ENCODE assay signal across 24 cellular contexts in the genomic region with DNA sequence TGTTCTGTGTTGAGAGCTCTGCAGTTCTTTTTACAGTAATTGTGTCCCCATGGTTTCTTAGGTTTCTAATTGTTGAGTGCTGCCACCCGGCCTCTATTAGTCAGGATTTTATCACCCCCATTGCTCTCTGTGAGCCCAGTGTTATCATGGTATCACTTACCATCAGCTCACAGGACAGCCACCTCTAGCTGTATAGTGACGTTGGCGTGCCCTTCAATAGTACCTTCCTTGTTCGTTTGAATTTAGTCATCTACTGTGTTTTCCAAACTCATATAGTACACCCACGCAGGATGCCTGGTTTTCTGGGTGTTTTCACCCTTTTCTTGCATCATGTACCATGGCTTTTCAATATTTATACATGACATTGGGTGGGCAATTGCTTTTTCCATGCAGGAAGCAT. TPM values are rescaled to one million over a fixed set of nuclear protein-coding genes. Genes with fewer than 3 reads are reported as not detected.
"Had no signal": no experiment of that assay in that cellular context is flagged by ENCODE, and none has a peak within 500 bp of the region (broad histone marks: within the 10 kb centered on the region; RNA-seq: fewer than 3 reads in every experiment).

No MANE protein-coding gene starts in this region.

- ATAC-seq: effector memory CD8-positive, alpha-beta T cell; foreskin keratinocyte; gastroesophageal sphincter; heart left ventricle; left lung; left ventricle myocardium superior; lower lobe of right lung; mucosa of descending colon had no signal

- H3K27ac Mint-ChIP-seq: effector memory CD8-positive, alpha-beta T cell; mesothelial cell of epicardium had no signal

- H2AFZ ChIP-seq: hepatocyte had no signal

- H3K36me3 Mint-ChIP-seq: mesothelial cell of epicardium, naive B cell had no signal

- FAIRE-seq: endothelial cell of umbilical vein, frontal cortex, kidney had no signal

- H3K4me3 ChIP-seq: colonic mucosa, esophagus muscularis mucosa, gastroesophageal sphincter, heart left ventricle, hepatocyte, left lung, lower lobe of right lung, mucosa of descending colon had no signal

- DNase-seq: colonic mucosa; cortex of kidney; effector CD8-positive, alpha-beta T cell; effector memory CD8-positive, alpha-beta T cell; foreskin keratinocyte; heart left ventricle; hypothalamus; immature natural killer cell; islet precursor cell; kidney; kidney glomerular epithelial cell; left lung; left ventricle myocardium superior; lower lobe of right lung; mesenchymal stem cell; mucosa of descending colon; naive B cell had no signal

- H3K27me3 ChIP-seq: colonic mucosa, esophagus muscularis mucosa, foreskin keratinocyte, gastroesophageal sphincter, heart left ventricle, hepatocyte, left lung had no signal

- H3K4me1 ChIP-seq: colonic mucosa, foreskin keratinocyte, lower lobe of right lung had no signal

- H3K27me3 Mint-ChIP-seq: dendritic cell treated with granulocyte-macrophage colony-stimulating factor and Interleukin-4, amounts not matched to agents 40 ng/mL and 50 ng/mL, for 4 days; effector memory CD8-positive, alpha-beta T cell; naive B cell had no signal

- H3K9me3 ChIP-seq: colonic mucosa, esophagus muscularis mucosa, gastroesophageal sphincter, heart left ventricle, left lung, lower lobe of right lung, mucosa of descending colon had no signal

- H3K9me3 Mint-ChIP-seq: dendritic cell treated with granulocyte-macrophage colony-stimulating factor and Interleukin-4, amounts not matched to agents 40 ng/mL and 50 ng/mL, for 4 days; effector memory CD8-positive, alpha-beta T cell; immature natural killer cell; mesothelial cell of epicardium; naive B cell had no signal

- H3K4me2 ChIP-seq: hepatocyte had no signal

- H3K36me3 ChIP-seq: colonic mucosa, left lung, lower lobe of right lung had no signal

- H3K27ac ChIP-seq: colonic mucosa, esophagus muscularis mucosa, foreskin keratinocyte, gastroesophageal sphincter, heart left ventricle, hepatocyte, left lung, lower lobe of right lung had no signal

- H3K79me2 ChIP-seq: hepatocyte had no signal

- H3K4me3 Mint-ChIP-seq: dendritic cell treated with granulocyte-macrophage colony-stimulating factor and Interleukin-4, amounts not matched to agents 40 ng/mL and 50 ng/mL, for 4 days; effector memory CD8-positive, alpha-beta T cell; immature natural killer cell; mesothelial cell of epicardium; naive B cell had no signal

RNA-seq across cellular contexts. Expression of gene ABCA10, which starts 11.0 kb away (rescaled TPM):
- polyA plus RNA-seq: hepatocyte had no signal
